In the genomic region with DNA sequence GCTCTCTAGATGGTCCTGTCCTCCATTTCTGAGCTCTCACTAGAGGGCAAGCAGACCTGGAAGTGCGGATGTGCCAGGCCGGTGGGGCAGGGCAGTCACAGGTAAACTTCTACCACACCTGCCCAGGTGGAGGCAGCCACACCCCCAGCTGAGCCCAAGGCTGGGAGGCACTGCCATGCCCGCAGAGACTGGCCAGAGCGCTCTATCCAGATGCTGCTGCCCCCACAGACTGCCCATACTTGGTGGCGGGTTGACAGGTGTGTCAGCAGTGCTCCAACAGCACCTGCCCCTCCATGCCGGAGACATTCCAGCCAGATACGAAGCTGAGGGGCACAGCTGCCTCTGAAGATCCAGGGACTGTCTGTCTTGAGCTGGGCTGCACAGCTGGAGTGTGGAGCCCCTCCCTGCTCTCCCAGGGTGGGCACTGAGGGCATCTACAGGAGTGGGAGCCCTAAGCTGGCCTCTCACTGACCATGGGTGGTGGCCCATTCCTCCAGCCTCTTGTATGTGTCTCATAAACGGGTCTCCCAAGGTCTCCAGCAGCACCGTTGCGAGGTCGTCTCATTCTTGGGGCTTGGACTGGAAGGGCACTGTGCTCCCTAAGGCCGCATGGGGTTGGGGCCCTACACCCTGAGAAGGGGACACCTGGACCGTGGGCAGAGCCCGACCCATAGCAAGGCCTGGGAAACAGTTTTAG, we compare ENCODE assay signal across 19 cellular contexts. TPM values are rescaled to one million over a fixed set of nuclear protein-coding genes. Genes with fewer than 3 reads are reported as not detected.
DNase-seq lines count a peak whose midpoint lies in the region; ATAC-seq and TF ChIP-seq lines count a peak whose summit lies in the region.
"Had no signal": no experiment of that assay in that cellular context is flagged by ENCODE, and none has a peak within 500 bp of the region (broad histone marks: within the 10 kb centered on the region; RNA-seq: fewer than 3 reads in every experiment).

No MANE protein-coding gene starts in this region.

- TF ChIP-seq CTCF in psoas muscle (IDR thresholded peaks at IDR 0.05): no peak

- H3K4me3 ChIP-seq in psoas muscle: no peak overlapping the region
- H3K4me3 ChIP-seq: testis, vagina had no signal

- POLR2A ChIA-PET in activated CD4-positive, alpha-beta T cell treated with anti-CD3 and anti-CD28 coated beads, Interleukin-2, amount 10 ng/mL, durations not matched to agents 7 days and 5 days (lab: Charles Lee): no interaction called here

- peaks cover 5 to 97% of the 10 kb centered on the region in 2 donors for H3K36me3 ChIP-seq in psoas muscle (ENCODE audit: insufficient read depth in 1 of 2, low read depth in 1 of 2)

- H3K27ac ChIP-seq in psoas muscle: no peak overlapping the region
- H3K27ac ChIP-seq: C4-2B, testis, vagina had no signal

- intact Hi-C loops in activated T-helper 1 cell treated with anti-CD3 and anti-CD28 coated beads, Interleukin-12 subunit alpha, Interleukin-12 subunit beta, Interleukin-2, Interleukin-4 antibody, amounts not matched to agents 30 ng/mL and 10 ng/mL and 1 ng/mL, durations not matched to agents 14 hours and 24 hours and 36 hours (cut with micrococcal nuclease): no loop called here
- intact Hi-C loops in left ventricle myocardium superior (cut with micrococcal nuclease): no loop called here
- intact Hi-C loops in psoas muscle (cut with DNase I): no loop called here

- H3K9me3 Mint-ChIP-seq in activated CD4-positive, alpha-beta T cell treated with anti-CD3 and anti-CD28 coated beads, Interleukin-2, amount 10 ng/mL, durations not matched to agents 7 days and 5 days: no peaks in the 10 kb centered on the region
- no peaks in the 10 kb centered on the region for H3K9me3 Mint-ChIP-seq in activated T-helper 1 cell treated with anti-CD3 and anti-CD28 coated beads, Interleukin-12 subunit alpha, Interleukin-12 subunit beta, Interleukin-2, Interleukin-4 antibody, amounts not matched to agents 30 ng/mL and 10 ng/mL and 1 ng/mL, durations not matched to agents 14 hours and 24 hours and 36 hours
- H3K9me3 Mint-ChIP-seq: central memory CD8-positive, alpha-beta T cell had no signal

- no peaks in the 10 kb centered on the region for H3K9me3 ChIP-seq in psoas muscle
- H3K9me3 ChIP-seq: testis, vagina had no signal

- H3K27ac Mint-ChIP-seq in activated CD4-positive, alpha-beta T cell treated with anti-CD3 and anti-CD28 coated beads, Interleukin-2, amount 10 ng/mL, durations not matched to agents 7 days and 5 days: peak overlapping the region; percentile 78
- peak overlapping the region; percentile 22 for H3K27ac Mint-ChIP-seq in activated T-helper 1 cell treated with anti-CD3 and anti-CD28 coated beads, Interleukin-12 subunit alpha, Interleukin-12 subunit beta, Interleukin-2, Interleukin-4 antibody, amounts not matched to agents 30 ng/mL and 10 ng/mL and 1 ng/mL, durations not matched to agents 14 hours and 24 hours and 36 hours
- H3K27ac Mint-ChIP-seq: activated CD4-positive, alpha-beta T cell treated with anti-CD3 and anti-CD28 coated beads for 36 hours had no signal

- 78 to 83% (median 81%) methylated on average over 14 of the region's 14 CpGs for WGBS in psoas muscle, 3 donors

- peaks cover 2% of the 10 kb centered on the region for H3K4me1 ChIP-seq in psoas muscle
- H3K4me1 ChIP-seq: testis had no signal

- no peaks in the 10 kb centered on the region for H3K27me3 Mint-ChIP-seq in activated CD4-positive, alpha-beta T cell treated with anti-CD3 and anti-CD28 coated beads, Interleukin-2, amount 10 ng/mL, durations not matched to agents 7 days and 5 days
- H3K27me3 Mint-ChIP-seq in activated T-helper 1 cell treated with anti-CD3 and anti-CD28 coated beads, Interleukin-12 subunit alpha, Interleukin-12 subunit beta, Interleukin-2, Interleukin-4 antibody, amounts not matched to agents 30 ng/mL and 10 ng/mL and 1 ng/mL, durations not matched to agents 14 hours and 24 hours and 36 hours (ENCODE audit: insufficient read depth): peaks cover 1% of the 10 kb centered on the region
- H3K27me3 Mint-ChIP-seq: activated CD4-positive, alpha-beta T cell treated with anti-CD3 and anti-CD28 coated beads for 36 hours; central memory CD8-positive, alpha-beta T cell had no signal

- no peak for DNase-seq in activated CD4-positive, alpha-beta T cell treated with anti-CD3 and anti-CD28 coated beads, Interleukin-2, amount 10 ng/mL, durations not matched to agents 7 days and 5 days
- DNase-seq in activated CD4-positive, alpha-beta T cell treated with anti-CD3 and anti-CD28 coated beads, Interleukin-2, amount 50 U/mL, for 4 hours: no peak
- DNase-seq in activated T-helper 1 cell treated with anti-CD3 and anti-CD28 coated beads, Interleukin-12 subunit alpha, Interleukin-12 subunit beta, Interleukin-2, Interleukin-4 antibody, amounts not matched to agents 30 ng/mL and 10 ng/mL and 1 ng/mL, durations not matched to agents 14 hours and 24 hours and 36 hours (ENCODE audit: low spot score): no peak
- DNase-seq in left ventricle myocardium superior (peak; percentile 26), psoas muscle (peak; percentile 16 to 49), NCI-H2171 (lab: John Stamatoyannopoulos, UW) (no peak), RPMI8226 (no peak), NCI-H1092 treated with DMSO at 0.1 percent for 48 hours (lab: John Stamatoyannopoulos, UW) (no peak)
- DNase-seq: activated CD4-positive, alpha-beta T cell treated with anti-CD3 and anti-CD28 coated beads for 36 hours; activated naive CD4-positive, alpha-beta T cell treated with Interleukin-2 at 50 U/mL for 16 hours; effector memory CD4-positive, alpha-beta T cell; GDM1; NCI-H1417; NCI-H524 treated with DMSO at 0.1 percent for 48 hours; stimulated activated CD4-positive, alpha-beta T cell treated with anti-CD3 and anti-CD28 coated beads, Interleukin-12 subunit alpha, Interleukin-12 subunit beta, amount 100 ng/mL, for 4 hours; testis had no signal

- H3K4me3 Mint-ChIP-seq in activated CD4-positive, alpha-beta T cell treated with anti-CD3 and anti-CD28 coated beads, Interleukin-2, amount 10 ng/mL, durations not matched to agents 7 days and 5 days: no peak overlapping the region
- H3K4me3 Mint-ChIP-seq in activated T-helper 1 cell treated with anti-CD3 and anti-CD28 coated beads, Interleukin-12 subunit alpha, Interleukin-12 subunit beta, Interleukin-2, Interleukin-4 antibody, amounts not matched to agents 30 ng/mL and 10 ng/mL and 1 ng/mL, durations not matched to agents 14 hours and 24 hours and 36 hours: no peak overlapping the region
- H3K4me3 Mint-ChIP-seq: activated CD4-positive, alpha-beta T cell treated with anti-CD3 and anti-CD28 coated beads for 36 hours; central memory CD8-positive, alpha-beta T cell had no signal

- ATAC-seq in left ventricle myocardium superior (no peak), psoas muscle (no peak)
- ATAC-seq: activated CD4-positive, alpha-beta T cell treated with anti-CD3 and anti-CD28 coated beads for 36 hours had no signal

- H3K36me3 Mint-ChIP-seq in activated CD4-positive, alpha-beta T cell treated with anti-CD3 and anti-CD28 coated beads, Interleukin-2, amount 10 ng/mL, durations not matched to agents 7 days and 5 days (ENCODE audit: low read depth): peaks cover 16% of the 10 kb centered on the region
- H3K36me3 Mint-ChIP-seq in activated T-helper 1 cell treated with anti-CD3 and anti-CD28 coated beads, Interleukin-12 subunit alpha, Interleukin-12 subunit beta, Interleukin-2, Interleukin-4 antibody, amounts not matched to agents 30 ng/mL and 10 ng/mL and 1 ng/mL, durations not matched to agents 14 hours and 24 hours and 36 hours (ENCODE audit: low read depth): peaks cover 27% of the 10 kb centered on the region

- CTCF ChIA-PET in activated CD4-positive, alpha-beta T cell treated with anti-CD3 and anti-CD28 coated beads, Interleukin-2, amount 10 ng/mL, durations not matched to agents 7 days and 5 days (lab: Charles Lee): interaction anchor here (0.8 to 1.4 kb wide), 2 partner anchors 14 to 22 kb away, joined by 3 to 7 read pairs; no protein-coding TSS in a partner anchor

- H3K27me3 ChIP-seq in psoas muscle (ENCODE audit: insufficient read depth in 3 of 3, low read length in 2 of 3): no peaks in the 10 kb centered on the region
- H3K27me3 ChIP-seq: testis, vagina had no signal

- H3K4me1 Mint-ChIP-seq in activated CD4-positive, alpha-beta T cell treated with anti-CD3 and anti-CD28 coated beads, Interleukin-2, amount 10 ng/mL, durations not matched to agents 7 days and 5 days: peaks cover 5% of the 10 kb centered on the region
- peaks cover 8% of the 10 kb centered on the region for H3K4me1 Mint-ChIP-seq in activated T-helper 1 cell treated with anti-CD3 and anti-CD28 coated beads, Interleukin-12 subunit alpha, Interleukin-12 subunit beta, Interleukin-2, Interleukin-4 antibody, amounts not matched to agents 30 ng/mL and 10 ng/mL and 1 ng/mL, durations not matched to agents 14 hours and 24 hours and 36 hours (ENCODE audit: low read depth)
- H3K4me1 Mint-ChIP-seq: activated CD4-positive, alpha-beta T cell treated with anti-CD3 and anti-CD28 coated beads for 36 hours; central memory CD8-positive, alpha-beta T cell had no signal

RNA-seq across cellular contexts. Expression of a gene that starts 38.2 kb away (rescaled TPM):
- total RNA-seq in activated CD4-positive, alpha-beta T cell treated with anti-CD3 and anti-CD28 coated beads, Interleukin-2, amount 10 ng/mL, durations not matched to agents 7 days and 5 days: 10 to 100 TPM; 53.7 to 56.7 TPM
- 155 and 157 TPM in 2 replicates for total RNA-seq in activated T-helper 1 cell treated with anti-CD3 and anti-CD28 coated beads, Interleukin-12 subunit alpha, Interleukin-12 subunit beta, Interleukin-2, Interleukin-4 antibody, amounts not matched to agents 30 ng/mL and 10 ng/mL and 1 ng/mL, durations not matched to agents 14 hours and 24 hours and 36 hours
- total RNA-seq in left ventricle myocardium superior (139 TPM), psoas muscle (100 to 1,000 TPM in 2 of 4 donors, 10 to 100 TPM in 2; 44.6 to 181 (median 89.4) TPM)
- polyA plus RNA-seq in psoas muscle: 100 to 1,000 TPM in 1 of 3 donors, 10 to 100 TPM in 2; 85.4 to 297 (median 85.9) TPM

Comparison
In these comparisons a context has a peak if more than half of its experiments do, and no peak if none do; other contexts are left out.
1. DNase-seq: peak in left ventricle myocardium superior (single experiment) and psoas muscle (2 of 2); none in activated CD4-positive, alpha-beta T cell treated with anti-CD3 and anti-CD28 coated beads, Interleukin-2, amount 10 ng/mL, durations not matched to agents 7 days and 5 days (single experiment), activated CD4-positive, alpha-beta T cell treated with anti-CD3 and anti-CD28 coated beads, Interleukin-2, amount 50 U/mL, for 4 hours (0 of 2), activated T-helper 1 cell treated with anti-CD3 and anti-CD28 coated beads, Interleukin-12 subunit alpha, Interleukin-12 subunit beta, Interleukin-2, Interleukin-4 antibody, amounts not matched to agents 30 ng/mL and 10 ng/mL and 1 ng/mL, durations not matched to agents 14 hours and 24 hours and 36 hours (single experiment), NCI-H2171 (single experiment), RPMI8226 (single experiment) and NCI-H1092 treated with DMSO at 0.1 percent for 48 hours (single experiment).